8 cellular contexts compared by ENCODE assay signal in genomic region chr5:171907731-171908343, GRCh38.
DNase-seq lines count a peak whose midpoint lies in the region; ATAC-seq and TF ChIP-seq lines count a peak whose summit lies in the region.

No MANE protein-coding gene starts in this region.

- peaks cover 2% of the 10 kb centered on the region for H3K36me3 ChIP-seq in fibroblast of lung (ENCODE audit: control insufficient read depth, insufficient read depth, low read length)

- peaks cover 44% of the 10 kb centered on the region for H3K4me1 Mint-ChIP-seq in activated CD4-positive, alpha-beta memory T cell treated with anti-CD3 and anti-CD28 coated beads, Interleukin-2, amount 10 ng/mL, durations not matched to agents 7 days and 5 days
- peaks cover 11% of the 10 kb centered on the region for H3K4me1 Mint-ChIP-seq in neural crest cell

- ATAC-seq in HG02973 (IDR thresholded peaks at IDR 0.05; ENCODE audit: unreplicated experiment), result peak; percentile 45

- peaks cover 17% of the 10 kb centered on the region for H3K79me2 ChIP-seq in fibroblast of lung (ENCODE audit: control insufficient read depth, insufficient read depth, low read length)

- H3K4me3 ChIP-seq in AG09309 (ENCODE audit: control insufficient read depth, low read depth, low read length), result no peak overlapping the region
- no peak overlapping the region for H3K4me3 ChIP-seq in fibroblast of lung (replicated peaks in 1 of 4; ENCODE audit: control extremely low read depth in 1 of 4, insufficient read depth in 1 of 4, low read depth in 3 of 4, low read length in 4 of 4)

- H3K27me3 Mint-ChIP-seq in activated CD4-positive, alpha-beta memory T cell treated with anti-CD3 and anti-CD28 coated beads, Interleukin-2, amount 10 ng/mL, durations not matched to agents 7 days and 5 days, result no peaks in the 10 kb centered on the region
- H3K27me3 Mint-ChIP-seq in neural crest cell (ENCODE audit: low read depth), result no peaks in the 10 kb centered on the region

- H4K20me1 ChIP-seq in fibroblast of lung (ENCODE audit: control insufficient read depth, extremely low read depth, insufficient read depth, low read length), result peaks cover 2% of the 10 kb centered on the region

- DNase-seq in AG09309 (ENCODE audit: low read depth) (peak; percentile 27), NCI-H345 treated with DMSO at 0.1 percent for 48 hours (lab: John Stamatoyannopoulos, UW; ENCODE audit: unreplicated experiment) (peak; percentile 49), fibroblast of lung (ENCODE audit: low read depth in 2 of 2) (peak; percentile 50 to 80), neural crest cell (ENCODE audit: low read depth, low spot score) (peak; percentile 65), HK-2 (ENCODE audit: unreplicated experiment) (no peak)
- peak; percentile 46 for DNase-seq in activated CD4-positive, alpha-beta memory T cell treated with anti-CD3 and anti-CD28 coated beads, Interleukin-2, amount 10 ng/mL, durations not matched to agents 7 days and 5 days

- H3K4me2 ChIP-seq in fibroblast of lung (ENCODE audit: extremely low read depth, insufficient read depth, low read length), result no peak overlapping the region

- H3K4me1 ChIP-seq in fibroblast of lung (ENCODE audit: control insufficient read depth, extremely low read depth, insufficient read depth, low read length), result peaks cover 4% of the 10 kb centered on the region

- H3K9me3 ChIP-seq in fibroblast of lung (ENCODE audit: control insufficient read depth, insufficient read depth, low read depth, low read length), result no peaks in the 10 kb centered on the region

- TF ChIP-seq CTCF in AG09309 (IDR thresholded peaks at IDR 0.05; ENCODE audit: control insufficient read depth, insufficient read depth, low read depth, low read length, missing control alignments), result peak; percentile 69
- TF ChIP-seq CTCF in GM12873 (IDR thresholded peaks at IDR 0.05; ENCODE audit: insufficient read depth, low read depth, low read length, missing control alignments), result peak; percentile 64
- TF ChIP-seq CTCF in fibroblast of lung (conservative IDR thresholded peaks at IDR 0.05 in 1 of 2, IDR thresholded peaks at IDR 0.05 in 1 of 2; ENCODE audit: low read depth in 1 of 2, low read length in 2 of 2), result peak; percentile 67 to 68
- TF ChIP-seq CTCF in neural crest cell (conservative IDR thresholded peaks at IDR 0.05), result peak; percentile 89

- H3K4me3 Mint-ChIP-seq in activated CD4-positive, alpha-beta memory T cell treated with anti-CD3 and anti-CD28 coated beads, Interleukin-2, amount 10 ng/mL, durations not matched to agents 7 days and 5 days, result no peak overlapping the region
- H3K4me3 Mint-ChIP-seq in neural crest cell, result no peak overlapping the region

- H3K36me3 Mint-ChIP-seq in activated CD4-positive, alpha-beta memory T cell treated with anti-CD3 and anti-CD28 coated beads, Interleukin-2, amount 10 ng/mL, durations not matched to agents 7 days and 5 days (ENCODE audit: low read depth), result peaks cover 8% of the 10 kb centered on the region
- peaks cover 2% of the 10 kb centered on the region for H3K36me3 Mint-ChIP-seq in neural crest cell (ENCODE audit: low read depth)

- H3K9me3 Mint-ChIP-seq in activated CD4-positive, alpha-beta memory T cell treated with anti-CD3 and anti-CD28 coated beads, Interleukin-2, amount 10 ng/mL, durations not matched to agents 7 days and 5 days, result no peaks in the 10 kb centered on the region
- H3K9me3 Mint-ChIP-seq in neural crest cell, result no peaks in the 10 kb centered on the region

- H3K27ac Mint-ChIP-seq in activated CD4-positive, alpha-beta memory T cell treated with anti-CD3 and anti-CD28 coated beads, Interleukin-2, amount 10 ng/mL, durations not matched to agents 7 days and 5 days, result no peak overlapping the region
- H3K27ac Mint-ChIP-seq in neural crest cell (ENCODE audit: unreplicated experiment), result no peak overlapping the region

- no peak overlapping the region for H3K27ac ChIP-seq in fibroblast of lung (ENCODE audit: insufficient read depth, low read length)

- CTCF ChIA-PET in activated CD4-positive, alpha-beta memory T cell treated with anti-CD3 and anti-CD28 coated beads, Interleukin-2, amount 10 ng/mL, durations not matched to agents 7 days and 5 days (lab: Charles Lee), result interaction anchor here (0.6 to 2.9 kb wide), 8 partner anchors 9 to 489 kb away, joined by 3 to 22 read pairs (median 5); partner anchors contain the start of genes FBXW11 and FGF18

- POLR2A ChIA-PET in activated CD4-positive, alpha-beta memory T cell treated with anti-CD3 and anti-CD28 coated beads, Interleukin-2, amount 10 ng/mL, durations not matched to agents 7 days and 5 days (lab: Charles Lee), result interaction anchor here (1.0 kb wide), 1 partner anchor 97 kb away, joined by 3 read pairs; no protein-coding TSS in a partner anchor

- H2AFZ ChIP-seq in fibroblast of lung (ENCODE audit: low read length), result no peak overlapping the region

- no peaks in the 10 kb centered on the region for H3K27me3 ChIP-seq in fibroblast of lung (ENCODE audit: control insufficient read depth, insufficient read depth, low read length)

- no peak overlapping the region for H3K9ac ChIP-seq in fibroblast of lung (ENCODE audit: insufficient read depth, low read length)
